9 cellular contexts compared by ENCODE assay signal in the genomic region with DNA sequence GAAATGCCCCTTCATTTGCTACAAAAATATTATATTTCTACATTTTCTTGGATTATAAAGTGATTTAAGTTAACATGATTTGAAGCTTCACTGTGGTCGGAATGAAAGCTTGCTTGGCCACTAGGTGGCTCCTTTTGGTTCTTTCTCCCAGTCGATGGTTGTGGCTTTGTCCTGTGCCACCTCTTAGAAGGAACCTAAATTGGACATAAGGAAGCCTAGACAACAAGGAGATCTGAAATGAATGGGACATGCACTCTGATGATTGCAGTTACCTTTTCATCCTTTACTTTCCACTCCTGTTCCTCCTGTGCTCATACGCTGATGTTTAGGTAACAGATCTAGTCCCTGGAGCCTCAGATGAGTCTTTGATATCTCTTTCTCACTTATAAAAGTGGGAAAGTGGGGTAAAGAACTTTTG. TPM values are rescaled to one million over a fixed set of nuclear protein-coding genes. Genes with fewer than 3 reads are reported as not detected.
DNase-seq lines count a peak whose midpoint lies in the region; ATAC-seq, FAIRE-seq and TF ChIP-seq lines count a peak whose summit lies in the region.
"Had no signal": no experiment of that assay in that cellular context is flagged by ENCODE, and none has a peak within 500 bp of the region (broad histone marks: within the 10 kb centered on the region; RNA-seq: fewer than 3 reads in every experiment).

No MANE protein-coding gene starts in this region.

- no peak overlapping the region for H3K9ac ChIP-seq in HepG2 (ENCODE audit: insufficient read depth, low read depth, low read length)

- TF ChIP-seq POLR2A in HepG2 (IDR thresholded peaks at IDR 0.05; ENCODE audit: insufficient read depth in 1 of 2, low read depth in 2 of 2, low read length in 2 of 2) (no peak), lower leg skin (IDR thresholded peaks at IDR 0.05) (no peak)

- H3K27me3 ChIP-seq in HepG2 (ENCODE audit: control insufficient read depth in 1 of 2, insufficient read depth in 2 of 2, low read length in 2 of 2), result no peaks in the 10 kb centered on the region

- peaks cover 29% of the 10 kb centered on the region for H3K79me2 ChIP-seq in HepG2 (ENCODE audit: insufficient read depth, low read length)

- DNase-seq in NCI-H146 (lab: John Stamatoyannopoulos, UW) (peak; percentile 13), NCI-H146 treated with DMSO at 0.1 percent for 48 hours (lab: John Stamatoyannopoulos, UW; ENCODE audit: unreplicated experiment) (no peak), HepG2 (ENCODE audit: low spot score) (peak; percentile 39), omental fat pad (ENCODE audit: low spot score) (no peak), lower leg skin (ENCODE audit: low spot score in 2 of 2) (no peak)
- DNase-seq in activated CD4-positive, alpha-beta memory T cell treated with anti-CD3 and anti-CD28 coated beads, Interleukin-2, amount 10 ng/mL, durations not matched to agents 7 days and 5 days, result peak; percentile 23

- 59% methylated on average over 3 of the region's 3 CpGs for WGBS in HepG2 (ENCODE audit: low lambda C conversion rate)
- 77 to 87% methylated on average over 3 of the region's 3 CpGs for WGBS in lower leg skin, 2 donors

- no peak overlapping the region for H2AFZ ChIP-seq in HepG2 (ENCODE audit: low read length)

- TF ChIP-seq EP300 in Ishikawa (IDR thresholded peaks at IDR 0.05; ENCODE audit: borderline replicate concordance) (no peak), HepG2 (IDR thresholded peaks at IDR 0.05; ENCODE audit: low read depth in 2 of 2, low read length in 2 of 2) (no peak), HepG2 (CRISPR knock-in tag; IDR thresholded peaks at IDR 0.05; ENCODE audit: borderline replicate concordance) (no peak)

- no peaks in the 10 kb centered on the region for H4K20me1 ChIP-seq in HepG2 (ENCODE audit: insufficient read depth, low read length)

- ATAC-seq in HepG2 (peak; percentile 72), omental fat pad (ENCODE audit: low FRiP score) (no peak), GM19467 (IDR thresholded peaks at IDR 0.05; ENCODE audit: unreplicated experiment) (no peak)

- TF ChIP-seq CTCF in HepG2 (CRISPR knock-in tag; IDR thresholded peaks at IDR 0.05) (peak; percentile 77), omental fat pad (IDR thresholded peaks at IDR 0.05) (no peak), lower leg skin (IDR thresholded peaks at IDR 0.05) (no peak)

- POLR2A ChIA-PET in activated CD4-positive, alpha-beta memory T cell treated with anti-CD3 and anti-CD28 coated beads, Interleukin-2, amount 10 ng/mL, durations not matched to agents 7 days and 5 days (lab: Charles Lee), result no interaction called here
- POLR2A ChIA-PET in HepG2 (lab: Yijun Ruan, JAX), result no interaction called here

- in situ Hi-C loops in HepG2 (cut with HindIII; ENCODE audit: extremely low pct_ligation_motif_present, low pct_unique_long_range_greater_than_20kb), result no loop called here

- TF ChIP-seq RAD21 in Ishikawa (IDR thresholded peaks at IDR 0.05; ENCODE audit: low read depth) (peak; percentile 38), HepG2 (CRISPR knock-in tag; IDR thresholded peaks at IDR 0.05) (no peak)

- H3K27ac ChIP-seq in HepG2 (ENCODE audit: extremely low read length, insufficient read depth, low read length), result no peak overlapping the region

- H3K9me3 ChIP-seq in HepG2 (ENCODE audit: low read length), result peaks cover 4% of the 10 kb centered on the region; the same call in 1 of the 2 replicates

- no peak overlapping the region for H3K4me3 Mint-ChIP-seq in activated CD4-positive, alpha-beta memory T cell treated with anti-CD3 and anti-CD28 coated beads, Interleukin-2, amount 10 ng/mL, durations not matched to agents 7 days and 5 days

- no peaks in the 10 kb centered on the region for H3K36me3 Mint-ChIP-seq in activated CD4-positive, alpha-beta memory T cell treated with anti-CD3 and anti-CD28 coated beads, Interleukin-2, amount 10 ng/mL, durations not matched to agents 7 days and 5 days (ENCODE audit: low read depth)

- BruUV-seq in HepG2 (replicated peaks; lab: Mats Ljungman, UMichigan), result no TSS peak

- H3K4me3 ChIP-seq in HepG2 (replicated peaks in 1 of 3; ENCODE audit: insufficient read depth in 1 of 3, low read depth in 2 of 3, low read length in 3 of 3) (no peak overlapping the region), lower leg skin (ENCODE audit: low read depth, poor library complexity, severe bottlenecking) (no peak overlapping the region)

- CTCF ChIA-PET in activated CD4-positive, alpha-beta memory T cell treated with anti-CD3 and anti-CD28 coated beads, Interleukin-2, amount 10 ng/mL, durations not matched to agents 7 days and 5 days (lab: Charles Lee), result interaction anchor here (1.0 to 4.4 kb wide), 15 partner anchors 9 to 586 kb away, joined by 3 to 17 read pairs (median 4); partner anchors contain the start of genes FTO and RPGRIP1L
- CTCF ChIA-PET in HepG2 (lab: Yijun Ruan, JAX; ENCODE audit: low intra/inter-chr PET ratio, low total read pairs), result interaction anchor here (1.1 to 1.3 kb wide), 2 partner anchors 30 to 1515 kb away, joined by 3 to 5 read pairs; no protein-coding TSS in a partner anchor

- intact Hi-C loops in HepG2 (cut with micrococcal nuclease; ENCODE audit: unreplicated experiment), result no loop called here
- intact Hi-C loops in lower leg skin (cut with DNase I; ENCODE audit: low total_unique reads), result no loop called here

- H3K27ac Mint-ChIP-seq in activated CD4-positive, alpha-beta memory T cell treated with anti-CD3 and anti-CD28 coated beads, Interleukin-2, amount 10 ng/mL, durations not matched to agents 7 days and 5 days, result no peak overlapping the region

- H3K36me3 ChIP-seq in HepG2 (replicated peaks in 1 of 2; ENCODE audit: control insufficient read depth in 1 of 2, insufficient read depth in 2 of 2, low read length in 2 of 2), result no peaks in the 10 kb centered on the region

- H3K4me2 ChIP-seq in HepG2 (ENCODE audit: low read depth, low read length), result no peak overlapping the region

- H3K4me1 ChIP-seq in HepG2 (ENCODE audit: insufficient read depth, low read length), result peaks cover 48% of the 10 kb centered on the region

- H3K4me1 Mint-ChIP-seq in activated CD4-positive, alpha-beta memory T cell treated with anti-CD3 and anti-CD28 coated beads, Interleukin-2, amount 10 ng/mL, durations not matched to agents 7 days and 5 days, result peaks cover 28% of the 10 kb centered on the region

- peaks cover 4% of the 10 kb centered on the region for H3K9me3 Mint-ChIP-seq in activated CD4-positive, alpha-beta memory T cell treated with anti-CD3 and anti-CD28 coated beads, Interleukin-2, amount 10 ng/mL, durations not matched to agents 7 days and 5 days

- FAIRE-seq in HepG2 (lab: Jason Lieb, UNC), result no peak

- no peaks in the 10 kb centered on the region for H3K27me3 Mint-ChIP-seq in activated CD4-positive, alpha-beta memory T cell treated with anti-CD3 and anti-CD28 coated beads, Interleukin-2, amount 10 ng/mL, durations not matched to agents 7 days and 5 days
- H3K27me3 Mint-ChIP-seq: CD8-positive, alpha-beta memory T cell had no signal

RNA-seq across cellular contexts. Expression of gene FTO, which starts 39.2 kb away (rescaled TPM):
- total RNA-seq in activated CD4-positive, alpha-beta memory T cell treated with anti-CD3 and anti-CD28 coated beads, Interleukin-2, amount 10 ng/mL, durations not matched to agents 7 days and 5 days, result 10 to 100 TPM; 48.1 to 48.5 TPM
- total RNA-seq in HepG2 (2016; rRNA removed; fragmentation: Illumina TruSeq; extraction: Trizol) (55.8 and 92.5 TPM in 2 replicates), omental fat pad (10 to 100 TPM; 70.9 to 89.7 (median 86.8) TPM), lower leg skin (10 to 100 TPM; 61.2 to 88.2 (median 64.1) TPM)
- total RNA-seq in HepG2 (2016; cell fraction: cytosol; rRNA removed; fragmentation: Illumina TruSeq; extraction: Trizol; ENCODE audit: low read depth), result 21.6 and 23.7 TPM in 2 replicates
- total RNA-seq in HepG2 (2016; cell fraction: insoluble cytoplasmic fraction; rRNA removed; fragmentation: Illumina TruSeq; extraction: Trizol), result 55.1 and 90.5 TPM in 2 replicates
- 18.2 and 20.9 TPM in 2 replicates for total RNA-seq in HepG2 (2016; cell fraction: membrane; rRNA removed; fragmentation: Illumina TruSeq; extraction: Trizol)
- total RNA-seq in HepG2 (2016; cell fraction: nucleus; rRNA removed; fragmentation: Illumina TruSeq; extraction: Trizol), result 58.8 and 60.1 TPM in 2 replicates
- polyA plus RNA-seq in HepG2 (2011; rRNA removed), result 41.6 and 43.3 TPM in 2 replicates
- 32.2 and 47.4 TPM in 2 replicates for polyA plus RNA-seq in HepG2 (2011; cell fraction: cytosol; rRNA removed)
- polyA plus RNA-seq in HepG2 (2011; cell fraction: nucleus; rRNA removed), result 14.4 and 21.0 TPM in 2 replicates
- polyA plus RNA-seq in HepG2 (2012), result 31.8 and 35.5 TPM in 2 replicates
- polyA plus RNA-seq in HepG2 (2016; cell fraction: cytosol; fragmentation: Illumina TruSeq; extraction: Trizol; ENCODE audit: low read depth), result 1.6 and 2.2 TPM in 2 replicates
- polyA plus RNA-seq in HepG2 (2016; cell fraction: insoluble cytoplasmic fraction; fragmentation: Illumina TruSeq; extraction: Trizol; ENCODE audit: low read depth), result 69.2 and 71.7 TPM in 2 replicates
- polyA plus RNA-seq in HepG2 (2016; cell fraction: membrane; fragmentation: Illumina TruSeq; extraction: Trizol; ENCODE audit: low read depth), result 7.3 and 8.2 TPM in 2 replicates
- 21.7 and 28.9 TPM in 2 replicates for polyA plus RNA-seq in HepG2 (2016; cell fraction: nucleus; fragmentation: Illumina TruSeq; extraction: Trizol; ENCODE audit: insufficient read depth, low read depth)
- 60.0 and 72.3 TPM in 2 replicates for polyA minus RNA-seq in HepG2 (2011; rRNA and poly(A)+ RNA removed; ENCODE audit: low replicate concordance)
- 50.0 and 63.4 TPM in 2 replicates for polyA minus RNA-seq in HepG2 (2011; cell fraction: cytosol; rRNA and poly(A)+ RNA removed)
- 78.3 and 106 TPM in 2 replicates for polyA minus RNA-seq in HepG2 (2011; cell fraction: nucleus; rRNA and poly(A)+ RNA removed)

RNA-seq across cellular contexts. Expression of gene RPGRIP1L, which starts 39.5 kb away (rescaled TPM):
- 1 to 10 TPM; 4.5 to 5.1 TPM for total RNA-seq in activated CD4-positive, alpha-beta memory T cell treated with anti-CD3 and anti-CD28 coated beads, Interleukin-2, amount 10 ng/mL, durations not matched to agents 7 days and 5 days
- 13.5 and 17.8 TPM in 2 replicates for total RNA-seq in HepG2 (2016; rRNA removed; fragmentation: Illumina TruSeq; extraction: Trizol)
- 2.3 and 2.7 TPM in 2 replicates for total RNA-seq in HepG2 (2016; cell fraction: cytosol; rRNA removed; fragmentation: Illumina TruSeq; extraction: Trizol; ENCODE audit: low read depth)
- 12.7 and 17.3 TPM in 2 replicates for total RNA-seq in HepG2 (2016; cell fraction: insoluble cytoplasmic fraction; rRNA removed; fragmentation: Illumina TruSeq; extraction: Trizol)
- total RNA-seq in HepG2 (2016; cell fraction: membrane; rRNA removed; fragmentation: Illumina TruSeq; extraction: Trizol), result 5.5 and 5.7 TPM in 2 replicates
- 22.9 and 23.1 TPM in 2 replicates for total RNA-seq in HepG2 (2016; cell fraction: nucleus; rRNA removed; fragmentation: Illumina TruSeq; extraction: Trizol)
- 3.6 and 5.0 TPM in 2 replicates for polyA plus RNA-seq in HepG2 (2011; rRNA removed)
- polyA plus RNA-seq in HepG2 (2011; cell fraction: cytosol; rRNA removed), result 2.2 and 2.8 TPM in 2 replicates
- 3.6 and 3.9 TPM in 2 replicates for polyA plus RNA-seq in HepG2 (2011; cell fraction: nucleus; rRNA removed)
- 3.2 and 5.4 TPM in 2 replicates for polyA plus RNA-seq in HepG2 (2012)
- 2.4 and 2.9 TPM in 2 replicates for polyA plus RNA-seq in HepG2 (2016; cell fraction: cytosol; fragmentation: Illumina TruSeq; extraction: Trizol; ENCODE audit: low read depth)
- polyA plus RNA-seq in HepG2 (2016; cell fraction: insoluble cytoplasmic fraction; fragmentation: Illumina TruSeq; extraction: Trizol; ENCODE audit: low read depth), result 8.3 and 10.1 TPM in 2 replicates
- 3.0 and 3.7 TPM in 2 replicates for polyA plus RNA-seq in HepG2 (2016; cell fraction: membrane; fragmentation: Illumina TruSeq; extraction: Trizol; ENCODE audit: low read depth)
- polyA plus RNA-seq in HepG2 (2016; cell fraction: nucleus; fragmentation: Illumina TruSeq; extraction: Trizol; ENCODE audit: insufficient read depth, low read depth), result 9.8 and 12.2 TPM in 2 replicates
- 4.3 and 8.3 TPM in 2 replicates for polyA minus RNA-seq in HepG2 (2011; rRNA and poly(A)+ RNA removed; ENCODE audit: low replicate concordance)
- polyA minus RNA-seq in HepG2 (2011; cell fraction: cytosol; rRNA and poly(A)+ RNA removed), result 4.2 and 4.7 TPM in 2 replicates
- 27.4 and 28.8 TPM in 2 replicates for polyA minus RNA-seq in HepG2 (2011; cell fraction: nucleus; rRNA and poly(A)+ RNA removed)
- total RNA-seq in omental fat pad, result 1 to 10 TPM; 3.2 to 5.0 (median 4.1) TPM
- 1 to 10 TPM; 1.2 to 6.1 (median 2.3) TPM for total RNA-seq in lower leg skin

Comparison
In these comparisons a context has a peak if more than half of its experiments do, and no peak if none do; other contexts are left out.
1. DNase-seq: peak in NCI-H146 (single experiment), activated CD4-positive, alpha-beta memory T cell treated with anti-CD3 and anti-CD28 coated beads, Interleukin-2, amount 10 ng/mL, durations not matched to agents 7 days and 5 days (single experiment) and HepG2 (single experiment); none in NCI-H146 treated with DMSO at 0.1 percent for 48 hours (single experiment), omental fat pad (single experiment) and lower leg skin (0 of 2).